Comparison of ENCODE assay signal across 11 cellular contexts in genomic region chr16:59263980-59264379, GRCh38.
"Had no signal": no experiment of that assay in that cellular context is flagged by ENCODE, and none has a peak within 500 bp of the region (broad histone marks: within the 10 kb centered on the region; RNA-seq: fewer than 3 reads in every experiment).

No MANE protein-coding gene starts in this region.

- FAIRE-seq: H1, H54 had no signal

- H3K4me1 ChIP-seq: HAP-1 had no signal

- H3K36me3 ChIP-seq: HAP-1 had no signal

- DNase-seq: GM23248, GOT3, H7, H9, HCEC 1CT, HFFc6 had no signal

- H3K27ac ChIP-seq: GM23248 had no signal

- H3K9me3 ChIP-seq: HAP-1 had no signal

- H3K9ac ChIP-seq: GM23248 had no signal

- H2AFZ ChIP-seq: GM23248, GM23338 had no signal

- ATAC-seq: GM23338, HCT116 had no signal

- H3K4me2 ChIP-seq: GM23338 had no signal

- H3K4me3 ChIP-seq: GM23248, GM23338, HAP-1 had no signal
